In the genomic region with DNA sequence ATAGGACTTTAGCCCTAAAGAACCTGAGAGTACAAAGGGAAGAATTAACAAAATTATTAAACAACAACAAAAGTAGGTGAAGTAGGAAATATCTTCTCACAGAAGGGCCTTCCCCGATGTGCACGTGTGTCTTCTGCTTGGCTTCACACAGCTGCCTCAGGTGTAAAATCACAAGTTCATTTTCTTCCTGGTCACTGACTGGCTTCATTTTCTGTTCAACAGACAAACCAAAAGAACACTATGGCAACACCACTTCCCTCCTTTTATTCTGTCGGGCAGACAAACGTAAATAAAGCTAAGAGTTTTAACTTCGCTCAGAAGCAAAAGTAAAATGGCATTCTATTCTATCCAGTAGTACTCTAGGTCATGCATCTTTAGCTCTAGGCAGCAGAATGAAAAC, we compare ENCODE assay signal across 16 cellular contexts.
A peak's percentile ranks its signal among the peaks of the same experiment; 100 is the strongest.
DNase-seq lines count a peak whose midpoint lies in the region; ATAC-seq and TF ChIP-seq lines count a peak whose summit lies in the region.
"Had no signal": no experiment of that assay in that cellular context is flagged by ENCODE, and none has a peak within 500 bp of the region (broad histone marks: within the 10 kb centered on the region; RNA-seq: fewer than 3 reads in every experiment).

No MANE protein-coding gene starts in this region.

- no peak for TF ChIP-seq CTCF in CD8-positive, alpha-beta T cell (IDR thresholded peaks at IDR 0.05)
- no peak for TF ChIP-seq CTCF in lower lobe of right lung (IDR thresholded peaks at IDR 0.05)

- POLR2A ChIA-PET in CD8-positive, alpha-beta T cell (lab: Charles Lee): no interaction called here

- no peaks in the 10 kb centered on the region for H3K9me3 ChIP-seq in CD8-positive, alpha-beta T cell (ENCODE audit: low read length)
- no peaks in the 10 kb centered on the region for H3K9me3 ChIP-seq in lower lobe of right lung
- H3K9me3 ChIP-seq: esophagus squamous epithelium, SJSA1 had no signal

- H3K27me3 ChIP-seq in CD8-positive, alpha-beta T cell (ENCODE audit: insufficient read depth, low read length): no peaks in the 10 kb centered on the region
- no peaks in the 10 kb centered on the region for H3K27me3 ChIP-seq in lower lobe of right lung (ENCODE audit: low read depth)
- H3K27me3 ChIP-seq: esophagus squamous epithelium, SJSA1 had no signal

- CTCF ChIA-PET in CD8-positive, alpha-beta T cell (lab: Charles Lee): interaction anchor here (2.3 kb wide), 1 partner anchor 17 kb away, joined by 5 read pairs; no protein-coding TSS in a partner anchor

- H3K27ac ChIP-seq in CD8-positive, alpha-beta T cell (ENCODE audit: low read depth, low read length): no peak overlapping the region
- H3K27ac ChIP-seq in lower lobe of right lung: no peak overlapping the region
- H3K27ac ChIP-seq: esophagus squamous epithelium, SJSA1 had no signal

- no peak overlapping the region for H3K27ac Mint-ChIP-seq in CD8-positive, alpha-beta T cell
- H3K27ac Mint-ChIP-seq: HFFc6 had no signal

- no peak overlapping the region for H3K4me3 ChIP-seq in CD8-positive, alpha-beta T cell (ENCODE audit: low read depth, low read length)
- H3K4me3 ChIP-seq in lower lobe of right lung: no peak overlapping the region
- H3K4me3 ChIP-seq: esophagus squamous epithelium, SJSA1 had no signal

- H3K4me3 Mint-ChIP-seq in CD8-positive, alpha-beta T cell: no peak overlapping the region
- H3K4me3 Mint-ChIP-seq: HFFc6 had no signal

- ATAC-seq in GM18502 (IDR thresholded peaks at IDR 0.05; ENCODE audit: poor library complexity, unreplicated experiment) (peak; percentile 81), GM21360 (IDR thresholded peaks at IDR 0.05; ENCODE audit: unreplicated experiment) (peak; percentile 79), HG02884 (IDR thresholded peaks at IDR 0.05; ENCODE audit: unreplicated experiment) (peak; percentile 95), HG03520 (IDR thresholded peaks at IDR 0.05; ENCODE audit: unreplicated experiment) (peak; percentile 48), lower lobe of right lung (no peak), left lobe of liver (no peak)
- ATAC-seq in CD8-positive, alpha-beta T cell: no peak

- DNase-seq in HuH-7.5 (ENCODE audit: low spot score): no peak
- DNase-seq in CD8-positive, alpha-beta T cell: no peak
- DNase-seq in lower lobe of right lung: no peak
- DNase-seq in left lobe of liver (ENCODE audit: low spot score): no peak
- DNase-seq: DMS153; esophagus squamous epithelium; HFFc6; KG1; NCI-H1694 treated with DMSO at 0.1 percent for 48 hours; NCI-H69; stimulated activated naive CD4-positive, alpha-beta T cell had no signal

- H3K36me3 Mint-ChIP-seq in CD8-positive, alpha-beta T cell: no peaks in the 10 kb centered on the region

- intact Hi-C loops in CD8-positive, alpha-beta T cell (cut with DNase I, micrococcal nuclease): no loop called here
- intact Hi-C loops in lower lobe of right lung (cut with DNase I): no loop called here

- H3K27me3 Mint-ChIP-seq in CD8-positive, alpha-beta T cell (ENCODE audit: low read depth): no peaks in the 10 kb centered on the region

- no peaks in the 10 kb centered on the region for H3K4me1 ChIP-seq in CD8-positive, alpha-beta T cell (ENCODE audit: insufficient read depth, low read length)
- no peaks in the 10 kb centered on the region for H3K4me1 ChIP-seq in lower lobe of right lung
- H3K4me1 ChIP-seq: esophagus squamous epithelium had no signal

- no peaks in the 10 kb centered on the region for H3K9me3 Mint-ChIP-seq in CD8-positive, alpha-beta T cell
- H3K9me3 Mint-ChIP-seq: HFFc6 had no signal

- no peaks in the 10 kb centered on the region for H3K36me3 ChIP-seq in CD8-positive, alpha-beta T cell (ENCODE audit: insufficient read depth, low read length)
- H3K36me3 ChIP-seq in lower lobe of right lung: peaks cover 24% of the 10 kb centered on the region

- no peaks in the 10 kb centered on the region for H3K4me1 Mint-ChIP-seq in CD8-positive, alpha-beta T cell (ENCODE audit: low read depth)

Comparison
In these comparisons a context has a peak if more than half of its experiments do, and no peak if none do; other contexts are left out.
1. ATAC-seq: peak in GM18502 (single experiment), GM21360 (single experiment), HG02884 (single experiment) and HG03520 (single experiment); none in CD8-positive, alpha-beta T cell (single experiment), lower lobe of right lung (0 of 2) and left lobe of liver (single experiment).